Comparison of ENCODE assay signal across 8 cellular contexts in genomic region chr5:149831492-149831891, GRCh38.
DNase-seq lines count a peak whose midpoint lies in the region; ATAC-seq and TF ChIP-seq lines count a peak whose summit lies in the region.

No MANE protein-coding gene starts in this region.

- no peaks in the 10 kb centered on the region for H3K27me3 ChIP-seq in foreskin keratinocyte
- no peaks in the 10 kb centered on the region for H3K27me3 ChIP-seq in right cardiac atrium (ENCODE audit: control insufficient read depth, insufficient read depth)

- TF ChIP-seq CTCF in GM13977 (IDR thresholded peaks at IDR 0.05; ENCODE audit: extremely low read depth, insufficient read depth, missing control alignments) (no peak), NB4 (IDR thresholded peaks at IDR 0.05; ENCODE audit: low read depth, low read length) (no peak), foreskin keratinocyte (conservative IDR thresholded peaks at IDR 0.05) (no peak), type B pancreatic cell (conservative IDR thresholded peaks at IDR 0.05) (no peak)

- H3K36me3 Mint-ChIP-seq in type B pancreatic cell, result no peaks in the 10 kb centered on the region

- in situ Hi-C loops in GM13977 (cut with MboI; ENCODE audit: low pct_unique_long_range_greater_than_20kb, low sequenced_read_pairs, unreplicated experiment), result loop anchor here (10.0 kb wide), 1 partner anchor 153 kb away; no protein-coding TSS in a partner anchor

- H3K27ac ChIP-seq in foreskin keratinocyte, result no peak overlapping the region
- H3K27ac ChIP-seq in right cardiac atrium (ENCODE audit: low read length), result no peak overlapping the region

- H3K9me3 ChIP-seq in right cardiac atrium (ENCODE audit: control insufficient read depth, low read length), result no peaks in the 10 kb centered on the region

- H3K27me3 Mint-ChIP-seq in type B pancreatic cell, result no peaks in the 10 kb centered on the region

- 70% methylated on average over 5 of the region's 5 CpGs for WGBS in right cardiac atrium

- no peak overlapping the region for H3K4me3 Mint-ChIP-seq in type B pancreatic cell

- peak; percentile 85 for DNase-seq in GM13977 (ENCODE audit: low spot score)
- peak; percentile 25 for DNase-seq in NB4 (ENCODE audit: low read depth)
- peak; percentile 42 to 60 for DNase-seq in foreskin keratinocyte
- DNase-seq in DMS 273 (lab: John Stamatoyannopoulos, UW; ENCODE audit: unreplicated experiment), result no peak
- DNase-seq in SW480 (ENCODE audit: low spot score), result no peak
- DNase-seq in right cardiac atrium, result no peak
- DNase-seq in type B pancreatic cell (ENCODE audit: extremely low spot score, unreplicated experiment), result no peak

- no peaks in the 10 kb centered on the region for H3K9me3 Mint-ChIP-seq in type B pancreatic cell

- peaks cover 11% of the 10 kb centered on the region for H3K4me1 ChIP-seq in foreskin keratinocyte
- peaks cover 5% of the 10 kb centered on the region for H3K4me1 ChIP-seq in right cardiac atrium (ENCODE audit: control insufficient read depth, insufficient read depth, low read length)

- intact Hi-C loops in right cardiac atrium (cut with DNase I), result loop anchor here in 3 of 4 donors (5.0 to 10.0 kb wide), 4 partner anchors 133 to 194 kb away; partner anchors contain the start of gene SLC26A2 (in 1 of the 3)

- no peak overlapping the region for H3K27ac Mint-ChIP-seq in type B pancreatic cell

- TF ChIP-seq POLR2A in NB4 (IDR thresholded peaks at IDR 0.05; ENCODE audit: extremely low read depth, insufficient read length), result no peak

- H3K4me3 ChIP-seq in NB4 (ENCODE audit: low read depth, low read length) (no peak overlapping the region), right cardiac atrium (ENCODE audit: low read length) (no peak overlapping the region)

- ATAC-seq in GM21717 (IDR thresholded peaks at IDR 0.05; ENCODE audit: unreplicated experiment), result peak; percentile 76
- peak; percentile 82 for ATAC-seq in foreskin keratinocyte
- no peak for ATAC-seq in right cardiac atrium

- peaks cover 12% of the 10 kb centered on the region for H3K4me1 Mint-ChIP-seq in type B pancreatic cell (ENCODE audit: unreplicated experiment)

Comparison
In these comparisons a context has a peak if more than half of its experiments do, and no peak if none do; other contexts are left out.
1. DNase-seq: peak in GM13977 (single experiment), NB4 (single experiment) and foreskin keratinocyte (2 of 2); none in DMS 273 (single experiment), SW480 (single experiment), right cardiac atrium (0 of 3) and type B pancreatic cell (single experiment).
2. ATAC-seq: peak in GM21717 (single experiment) and foreskin keratinocyte (single experiment); none in right cardiac atrium (0 of 2).